In the genomic region with DNA sequence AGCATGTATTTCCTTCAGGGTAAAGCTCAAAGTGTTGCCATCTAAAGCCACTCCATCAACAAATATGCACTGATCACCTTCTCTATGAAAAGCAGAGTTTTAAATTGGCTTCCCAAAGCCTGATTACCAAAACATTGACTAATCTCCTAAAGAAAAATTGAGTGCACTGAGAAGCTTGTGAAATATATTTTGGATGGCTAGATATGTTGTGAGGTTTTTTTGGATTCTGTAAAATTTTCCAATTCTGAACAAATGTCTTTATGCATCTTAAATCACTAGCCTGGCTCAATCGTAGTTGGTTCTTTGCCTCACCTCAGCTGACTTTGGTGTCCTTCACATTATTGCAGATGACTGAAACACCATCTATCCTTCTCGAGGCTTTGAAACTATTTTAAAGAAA, we compare ENCODE assay signal across 22 cellular contexts. TPM values are rescaled to one million over a fixed set of nuclear protein-coding genes. Genes with fewer than 3 reads are reported as not detected.
A peak's percentile ranks its signal among the peaks of the same experiment; 100 is the strongest.
DNase-seq lines count a peak whose midpoint lies in the region; ATAC-seq, FAIRE-seq and TF ChIP-seq lines count a peak whose summit lies in the region.
"Had no signal": no experiment of that assay in that cellular context is flagged by ENCODE, and none has a peak within 500 bp of the region (broad histone marks: within the 10 kb centered on the region; RNA-seq: fewer than 3 reads in every experiment).

No MANE protein-coding gene starts in this region.

- H3K36me3 ChIP-seq in astrocyte (ENCODE audit: insufficient read depth, low read length) = no peaks in the 10 kb centered on the region
- H3K36me3 ChIP-seq: SJCRH30 had no signal

- H4K20me1 ChIP-seq in astrocyte (ENCODE audit: insufficient read depth, low read length) = no peaks in the 10 kb centered on the region

- no peaks in the 10 kb centered on the region; the same call in 1 of the 2 replicates for H3K27me3 Mint-ChIP-seq in HFFc6 (ENCODE audit: insufficient read depth)
- H3K27me3 Mint-ChIP-seq in astrocyte (ENCODE audit: low read depth, unreplicated experiment) = peaks cover 6% of the 10 kb centered on the region

- H3K36me3 Mint-ChIP-seq in HFFc6 (ENCODE audit: low read depth) (peaks cover 18% of the 10 kb centered on the region), astrocyte (ENCODE audit: low read depth, unreplicated experiment) (no peaks in the 10 kb centered on the region)
- H3K36me3 Mint-ChIP-seq: CD8-positive, alpha-beta T cell had no signal

- TF ChIP-seq CTCF in HFFc6 (IDR thresholded peaks at IDR 0.05) = no peak
- TF ChIP-seq CTCF in astrocyte (IDR thresholded peaks at IDR 0.05; ENCODE audit: insufficient read depth, low read depth, low read length) = no peak

- H3K9me3 Mint-ChIP-seq in HFFc6 (peaks cover 14% of the 10 kb centered on the region), astrocyte (ENCODE audit: unreplicated experiment) (peaks cover 4% of the 10 kb centered on the region)
- H3K9me3 Mint-ChIP-seq: H9 had no signal

- peaks cover 38% of the 10 kb centered on the region for H3K4me1 ChIP-seq in astrocyte (ENCODE audit: insufficient read depth, low read length)

- DNase-seq in HFFc6 (no peak), astrocyte (ENCODE audit: low read depth) (no peak), middle frontal gyrus (ENCODE audit: extremely low spot score, low spot score) (peak; percentile 11), superior temporal gyrus (ENCODE audit: extremely low spot score) (peak; percentile 38), NCI-H2171 (lab: John Stamatoyannopoulos, UW) (no peak)
- no peak for DNase-seq in activated CD8-positive, alpha-beta memory T cell treated with anti-CD3 and anti-CD28 coated beads, Interleukin-2, amount 50 U/mL, for 4 hours
- DNase-seq: AML-193; C1 segment of cervical spinal cord; CD8-positive, alpha-beta T cell; H9; Karpas-422; NCI-H1417; NCI-H1694 treated with DMSO at 0.1 percent for 48 hours; NCI-H2107; NCI-H510A treated with DMSO at 0.1 percent for 48 hours; NCI-H748 treated with DMSO at 0.1 percent for 48 hours had no signal

- H3K4me2 ChIP-seq in astrocyte (ENCODE audit: low read length) = no peak overlapping the region

- no peak overlapping the region for H3K27ac ChIP-seq in astrocyte (ENCODE audit: low read depth, low read length)

- H3K9me3 ChIP-seq in astrocyte (ENCODE audit: insufficient read depth, low read depth, low read length) = no peaks in the 10 kb centered on the region
- H3K9me3 ChIP-seq: SJCRH30 had no signal

- H3K4me1 Mint-ChIP-seq in HFFc6 (ENCODE audit: low read depth) (peaks cover 79% of the 10 kb centered on the region), astrocyte (ENCODE audit: low read depth, unreplicated experiment) (peaks cover 34% of the 10 kb centered on the region)

- no peaks in the 10 kb centered on the region for H3K79me2 ChIP-seq in astrocyte (ENCODE audit: insufficient read depth, low read length)

- H3K4me3 Mint-ChIP-seq in HFFc6 (no peak overlapping the region; the same call in 1 of the 2 replicates), astrocyte (ENCODE audit: unreplicated experiment) (no peak overlapping the region)
- H3K4me3 Mint-ChIP-seq: CD8-positive, alpha-beta T cell; H9 had no signal

- H2AFZ ChIP-seq in astrocyte (ENCODE audit: low read depth, low read length) = no peak overlapping the region

- H3K4me3 ChIP-seq in astrocyte (ENCODE audit: insufficient read depth, low read depth, low read length) = no peak overlapping the region
- H3K4me3 ChIP-seq: MG63, SJCRH30 had no signal

- H3K9ac ChIP-seq in astrocyte (ENCODE audit: low read length) = no peak overlapping the region

- no peaks in the 10 kb centered on the region for H3K27me3 ChIP-seq in astrocyte (ENCODE audit: insufficient read depth, low read length)
- H3K27me3 ChIP-seq: MG63, SJCRH30 had no signal

- ATAC-seq in HG02970 (IDR thresholded peaks at IDR 0.05; ENCODE audit: low FRiP score, unreplicated experiment) = no peak
- ATAC-seq: CD8-positive, alpha-beta T cell; Panc1 had no signal

- FAIRE-seq in astrocyte (lab: Jason Lieb, UNC) = peak; percentile 52
- FAIRE-seq: GM12891 had no signal

- peak overlapping the region; percentile 98 for H3K27ac Mint-ChIP-seq in HFFc6
- H3K27ac Mint-ChIP-seq in astrocyte (ENCODE audit: unreplicated experiment) = no peak overlapping the region
- H3K27ac Mint-ChIP-seq: CD8-positive, alpha-beta T cell had no signal

RNA-seq across cellular contexts. Expression of a gene that starts 14.9 kb away (rescaled TPM):
- total RNA-seq in HFFc6 (2021; fragmentation: NEBNext Ultra II Directional; extraction: Animal tissue kit (Norgen Biotek cat#: 25700)) = 10 to 100 TPM; 30.5 to 57.2 (median 49.4) TPM
- 14.4 and 18.3 TPM in 2 replicates for total RNA-seq in astrocyte

RNA-seq across cellular contexts. Expression of a gene that starts 21.3 kb away (rescaled TPM):
- 1 to 10 TPM in 4 of 6 experiments, under 1 TPM in 2; 0.35 to 2.2 (median 1.5) TPM for total RNA-seq in HFFc6 (2021; fragmentation: NEBNext Ultra II Directional; extraction: Animal tissue kit (Norgen Biotek cat#: 25700))
- total RNA-seq in astrocyte = not detected in 2 replicates
- total RNA-seq: G401 had no signal

RNA-seq across cellular contexts. Expression of a gene that starts 37.5 kb away (rescaled TPM):
- total RNA-seq in HFFc6 (2021; fragmentation: NEBNext Ultra II Directional; extraction: Animal tissue kit (Norgen Biotek cat#: 25700)) = 10 to 100 TPM; 30.0 to 77.0 (median 68.9) TPM
- total RNA-seq in astrocyte = 4.4 and 6.2 TPM in 2 replicates

Comparison
In these comparisons a context has a peak if more than half of its experiments do, and no peak if none do; other contexts are left out.
1. DNase-seq: peak in middle frontal gyrus (single experiment) and superior temporal gyrus (single experiment); none in HFFc6 (single experiment), astrocyte (single experiment), NCI-H2171 (single experiment) and activated CD8-positive, alpha-beta memory T cell treated with anti-CD3 and anti-CD28 coated beads, Interleukin-2, amount 50 U/mL, for 4 hours (single experiment).